Comparison of ENCODE assay signal across 7 cellular contexts in genomic region chr2:45993476-45993991, GRCh38.
DNase-seq lines count a peak whose midpoint lies in the region; ATAC-seq, FAIRE-seq and TF ChIP-seq lines count a peak whose summit lies in the region.

No MANE protein-coding gene starts in this region.

- H4K20me1 ChIP-seq in GM12878 (ENCODE audit: control insufficient read depth, insufficient read depth): no peaks in the 10 kb centered on the region

- H3K27ac ChIP-seq in GM12878 (ENCODE audit: control insufficient read depth, insufficient read depth): no peak overlapping the region

- TF ChIP-seq CTCF in GM12874 (IDR thresholded peaks at IDR 0.05; ENCODE audit: insufficient read depth, low read depth, low read length): peak; percentile 70
- peak; percentile 72 to 79 (median 79) for TF ChIP-seq CTCF in GM12878 (IDR thresholded peaks at IDR 0.05 in 2 of 3, conservative IDR thresholded peaks at IDR 0.05 in 1 of 3; ENCODE audit: control insufficient read depth in 2 of 3, extremely low read depth in 1 of 3, insufficient read depth in 1 of 3, low read depth in 3 of 3, low read length in 3 of 3)

- no peaks in the 10 kb centered on the region for H3K36me3 ChIP-seq in GM12878 (ENCODE audit: control insufficient read depth in 2 of 2, insufficient read depth in 2 of 2, low read length in 1 of 2)

- no peaks in the 10 kb centered on the region for H3K9me3 ChIP-seq in GM12878 (replicated peaks; ENCODE audit: control insufficient read depth, insufficient read depth, low read length)

- RAD21 ChIA-PET in GM12878 (lab: Charles Lee; ENCODE audit: unreplicated experiment): interaction anchor here (0.5 to 2.1 kb wide), 9 partner anchors 15 to 469 kb away, joined by 3 to 10 read pairs (median 4); no protein-coding TSS in a partner anchor

- CTCF ChIA-PET in GM12878 (lab: Yijun Ruan, JAX): interaction anchor here (0.7 to 2.4 kb wide), 38 partner anchors 11 to 658 kb away, joined by 3 to 34 read pairs (median 4); no protein-coding TSS in a partner anchor

- no peak overlapping the region for H3K4me2 ChIP-seq in GM12878 (ENCODE audit: control insufficient read depth, insufficient read depth)

- no peaks in the 10 kb centered on the region for H3K79me2 ChIP-seq in GM12878 (ENCODE audit: control insufficient read depth, insufficient read depth, low read length)

- POLR2A ChIA-PET in GM12878 (lab: Charles Lee): interaction anchor here (0.6 kb wide), 1 partner anchor 41 kb away, joined by 4 read pairs; no protein-coding TSS in a partner anchor

- DNase-seq in NCI-H1694 (lab: John Stamatoyannopoulos, UW): peak; percentile 49
- peak; percentile 37 for DNase-seq in T-helper 9 cell
- DNase-seq in GM12878 (ENCODE audit: low read depth, low spot score): peak; percentile 23
- DNase-seq in iPS DF 19.7 (ENCODE audit: low read depth, low spot score): peak; percentile 65
- peak; percentile 5 to 37 for DNase-seq in stimulated activated CD4-positive, alpha-beta T cell treated with anti-CD3 and anti-CD28 coated beads, Interleukin-12 subunit alpha, Interleukin-12 subunit beta, amount 100 ng/mL, for 24 hours (ENCODE audit: low read depth in 2 of 2)
- DNase-seq in cortex of kidney (lab: John Stamatoyannopoulos, UW): no peak

- FAIRE-seq in GM12878 (lab: Jason Lieb, UNC): no peak

- in situ Hi-C loops in GM12878 (cut with MboI): no loop called here

- WGBS in GM12878 (ENCODE audit: insufficient coverage, insufficient replicate concordance, low lambda C conversion rate, missing lambda C conversion rate): 50% methylated on average over 5 of the region's 6 CpGs

- no peaks in the 10 kb centered on the region for H3K27me3 ChIP-seq in GM12878 (replicated peaks in 1 of 2; ENCODE audit: control insufficient read depth in 2 of 2, insufficient read depth in 2 of 2, low read length in 1 of 2)

- intact Hi-C loops in GM12878 (cut with micrococcal nuclease; ENCODE audit: unreplicated experiment): loop anchor here (1.0 to 5.0 kb wide), 4 partner anchors 351 to 659 kb away; no protein-coding TSS in a partner anchor

- TF ChIP-seq EP300 in GM12878 (IDR thresholded peaks at IDR 0.05; ENCODE audit: borderline replicate concordance in 1 of 2, control insufficient read depth in 1 of 2, low read depth in 2 of 2, low read length in 2 of 2): no peak

- no TSS peak for BruUV-seq in GM12878 (replicated peaks; lab: Mats Ljungman, UMichigan)

- H3K4me3 ChIP-seq in GM12878: no peak overlapping the region

- SMC1A ChIA-PET in GM12878 (lab: Charles Lee; ENCODE audit: uncharacterized antibody, unreplicated experiment): interaction anchor here (0.6 to 2.7 kb wide), 21 partner anchors 12 to 657 kb away, joined by 3 to 25 read pairs (median 4); partner anchors contain the start of gene SRBD1

- no peaks in the 10 kb centered on the region for H3K4me1 ChIP-seq in GM12878 (ENCODE audit: control insufficient read depth, insufficient read depth, low read length)

- ATAC-seq in GM12878: peak; percentile 90

- no peak overlapping the region for H2AFZ ChIP-seq in GM12878 (ENCODE audit: control insufficient read depth, low read depth, low read length)

- TF ChIP-seq POLR2A in GM12878 (IDR thresholded peaks at IDR 0.05; ENCODE audit: low read depth, low read length): no peak

- peak; percentile 81 for TF ChIP-seq RAD21 in GM12878 (IDR thresholded peaks at IDR 0.05; ENCODE audit: insufficient read depth, low read depth, low read length)

- H3K9ac ChIP-seq in GM12878 (ENCODE audit: control insufficient read depth, insufficient read depth, low read length): no peak overlapping the region

TF ChIP-seq in GM12878, 131 proteins besides CTCF, POLR2A, EP300 and RAD21:
- TF ChIP-seq NFIC (IDR thresholded peaks at IDR 0.05; ENCODE audit: low read depth, low read length): no peak
- no peak for TF ChIP-seq PAX8 (IDR thresholded peaks at IDR 0.05)
- no peak for TF ChIP-seq ZBTB33 (IDR thresholded peaks at IDR 0.05)
- TF ChIP-seq SMC3 (IDR thresholded peaks at IDR 0.05; ENCODE audit: borderline replicate concordance, low read length): peak; percentile 71
- peak; percentile 23; the same call in 1 of the 2 replicates for TF ChIP-seq PKNOX1 (IDR thresholded peaks at IDR 0.05)
- TF ChIP-seq MLLT1 (IDR thresholded peaks at IDR 0.05): 0 out of 2 replicates have a peak, but pooled peaks have one; percentile 26
- no peak for TF ChIP-seq ZZZ3 (IDR thresholded peaks at IDR 0.05; ENCODE audit: control insufficient read depth, insufficient read length, low read depth)
- TF ChIP-seq MTA3 (IDR thresholded peaks at IDR 0.05; ENCODE audit: borderline replicate concordance, low read length): no peak
- no peak for TF ChIP-seq MYC (IDR thresholded peaks at IDR 0.05; ENCODE audit: insufficient read depth, insufficient read length, insufficient replicate concordance, low read length, severe bottlenecking)
- 0 out of 2 replicates have a peak, but pooled peaks have one; percentile 30 for TF ChIP-seq HDGF (IDR thresholded peaks at IDR 0.05)
- 0 out of 2 replicates have a peak, but pooled peaks have one; percentile 35 for TF ChIP-seq ZNF207 (IDR thresholded peaks at IDR 0.05; ENCODE audit: borderline replicate concordance)
TF ChIP-seq in GM12878: peak in this region for 5.
